Comparison of ENCODE assay signal across 11 cellular contexts in the genomic region with DNA sequence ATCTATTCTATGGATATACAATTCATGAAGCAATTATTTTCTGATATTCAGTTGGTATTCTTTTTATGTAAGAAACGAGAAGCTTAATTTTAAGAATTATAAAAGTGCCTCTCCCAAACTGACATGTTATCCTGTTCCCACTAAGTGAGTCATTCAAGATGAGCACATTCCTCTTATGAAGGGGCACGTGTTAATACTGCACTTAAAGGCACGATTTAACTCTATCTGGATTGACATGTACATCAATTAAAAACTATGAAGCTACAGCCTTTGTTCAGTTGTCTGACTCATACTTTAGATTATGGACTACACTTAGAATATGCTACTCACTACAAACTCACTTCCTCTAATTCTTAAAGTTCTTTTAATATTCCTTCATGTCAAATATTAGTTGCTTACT.
"Had no signal": no experiment of that assay in that cellular context is flagged by ENCODE, and none has a peak within 500 bp of the region (broad histone marks: within the 10 kb centered on the region; RNA-seq: fewer than 3 reads in every experiment).

No MANE protein-coding gene starts in this region.

- ATAC-seq: activated T-cell treated with anti-CD3 and anti-CD28 coated beads, Interleukin-2, amount 50 U/mL, for 4 hours; T-helper 17 cell had no signal

- H3K36me3 ChIP-seq: neural progenitor cell, ovary had no signal

- H3K27me3 Mint-ChIP-seq: T-helper 17 cell had no signal

- H3K36me3 Mint-ChIP-seq: activated naive CD8-positive, alpha-beta T cell; neural progenitor cell had no signal

- H3K27ac ChIP-seq: neural progenitor cell, ovary had no signal

- H3K4me1 ChIP-seq: neural progenitor cell had no signal

- H3K9ac ChIP-seq: neural progenitor cell had no signal

- DNase-seq: activated CD4-positive, alpha-beta T cell treated with anti-CD3 and anti-CD28 coated beads, Interleukin-2, amount 50 U/mL, for 48 hours; activated effector memory CD4-positive, alpha-beta T cell treated with anti-CD3 and anti-CD28 coated beads, Interleukin-2, amount 50 U/mL, for 16 hours; activated T-cell treated with anti-CD3 and anti-CD28 coated beads, Interleukin-2, amount 50 U/mL, for 4 hours; kidney glomerular epithelial cell; ovary; stimulated activated CD4-positive, alpha-beta T cell treated with anti-CD3 and anti-CD28 coated beads, Interleukin-15, amount 100 ng/mL, for 24 hours; T-helper 17 cell had no signal

- H3K4me1 Mint-ChIP-seq: neural progenitor cell, T-helper 17 cell had no signal

- H3K9me3 ChIP-seq: ovary had no signal

- H3K27me3 ChIP-seq: neural progenitor cell, ovary had no signal

- H2AFZ ChIP-seq: neural progenitor cell had no signal

- H3K4me2 ChIP-seq: neural progenitor cell had no signal

- H3K4me3 Mint-ChIP-seq: activated naive CD8-positive, alpha-beta T cell; activated T-cell treated with anti-CD3 and anti-CD28 coated beads, Interleukin-2, amount 50 U/mL, for 4 hours; neural progenitor cell; T-helper 17 cell had no signal

- FAIRE-seq: endometrium, TTC549 had no signal

- H3K27ac Mint-ChIP-seq: activated naive CD8-positive, alpha-beta T cell; neural progenitor cell; T-helper 17 cell had no signal

- H3K9me3 Mint-ChIP-seq: neural progenitor cell had no signal

- H3K4me3 ChIP-seq: neural progenitor cell, ovary had no signal
